8 cellular contexts compared by ENCODE assay signal in genomic region chr21:33541756-33542639, GRCh38. TPM values are rescaled to one million over a fixed set of nuclear protein-coding genes. Genes with fewer than 3 reads are reported as not detected.
DNase-seq lines count a peak whose midpoint lies in the region; ATAC-seq and TF ChIP-seq lines count a peak whose summit lies in the region.

GART (minus strand) TSS chr21:33542117; CDS start chr21:33539315, 2,802 bp downstream.

- peak within 1 kb of the TSS; percentile 100 for H3K27ac Mint-ChIP-seq in activated T-helper 2 cell treated with anti-CD3 and anti-CD28 coated beads, Interferon-gamma antibody, Interleukin-2, Interleukin-4, amounts not matched to agents 10 μg/mL and 5 μg/mL and 100 μg/mL, durations not matched to agents 14 hours and 24 hours and 36 hours
- peak within 1 kb of the TSS; percentile 100 for H3K27ac Mint-ChIP-seq in nephron progenitor cell
- H3K27ac Mint-ChIP-seq in stimulated activated naive CD8-positive, alpha-beta T cell treated with anti-CD3 and anti-CD28 coated beads, Interleukin-15, amount 100 ng/mL, for 72 hours: peak within 1 kb of the TSS; percentile 100

- peaks cover 5% of the 10 kb centered on the region for H3K9me3 Mint-ChIP-seq in activated T-helper 2 cell treated with anti-CD3 and anti-CD28 coated beads, Interferon-gamma antibody, Interleukin-2, Interleukin-4, amounts not matched to agents 10 μg/mL and 5 μg/mL and 100 μg/mL, durations not matched to agents 14 hours and 24 hours and 36 hours
- peaks cover 8% of the 10 kb centered on the region for H3K9me3 Mint-ChIP-seq in nephron progenitor cell
- peaks cover 0 to 5% of the 10 kb centered on the region in 2 donors for H3K9me3 Mint-ChIP-seq in stimulated activated naive CD8-positive, alpha-beta T cell treated with anti-CD3 and anti-CD28 coated beads, Interleukin-15, amount 100 ng/mL, for 72 hours

- peak; percentile 96 for DNase-seq in Daoy (ENCODE audit: low read depth)
- DNase-seq in RWPE2 (ENCODE audit: low spot score): peak; percentile 84
- peak; percentile 80 for DNase-seq in activated T-helper 2 cell treated with anti-CD3 and anti-CD28 coated beads, Interferon-gamma antibody, Interleukin-2, Interleukin-4, amounts not matched to agents 10 μg/mL and 5 μg/mL and 100 μg/mL, durations not matched to agents 14 hours and 24 hours and 36 hours (ENCODE audit: low spot score)
- DNase-seq in fibroblast of pulmonary artery (ENCODE audit: low read depth): peak; percentile 64
- DNase-seq in nephron progenitor cell: peak; percentile 85
- DNase-seq in stimulated activated naive CD8-positive, alpha-beta T cell treated with anti-CD3 and anti-CD28 coated beads, Interleukin-15, amount 100 ng/mL, for 72 hours: peak; percentile 85 to 87

- peak within 1 kb of the TSS; percentile 62 for H2AFZ ChIP-seq in KMS-11 (ENCODE audit: low read depth)

- peaks cover 59% of the 10 kb centered on the region for H3K36me3 Mint-ChIP-seq in activated T-helper 2 cell treated with anti-CD3 and anti-CD28 coated beads, Interferon-gamma antibody, Interleukin-2, Interleukin-4, amounts not matched to agents 10 μg/mL and 5 μg/mL and 100 μg/mL, durations not matched to agents 14 hours and 24 hours and 36 hours (ENCODE audit: low read depth)
- peaks cover 42% of the 10 kb centered on the region for H3K36me3 Mint-ChIP-seq in nephron progenitor cell (ENCODE audit: low read depth)

- peak within 1 kb of the TSS; percentile 99 for H3K9ac ChIP-seq in KMS-11

- peak within 1 kb of the TSS; percentile 95 for H3K4me3 Mint-ChIP-seq in activated T-helper 2 cell treated with anti-CD3 and anti-CD28 coated beads, Interferon-gamma antibody, Interleukin-2, Interleukin-4, amounts not matched to agents 10 μg/mL and 5 μg/mL and 100 μg/mL, durations not matched to agents 14 hours and 24 hours and 36 hours (ENCODE audit: low read depth)
- H3K4me3 Mint-ChIP-seq in nephron progenitor cell: peak within 1 kb of the TSS; percentile 97
- peak within 1 kb of the TSS; percentile 95 to 96 for H3K4me3 Mint-ChIP-seq in stimulated activated naive CD8-positive, alpha-beta T cell treated with anti-CD3 and anti-CD28 coated beads, Interleukin-15, amount 100 ng/mL, for 72 hours

- H3K4me1 ChIP-seq in KMS-11 (ENCODE audit: low read depth, poor library complexity, severe bottlenecking) (peaks cover 46% of the 10 kb centered on the region), RWPE2 (ENCODE audit: insufficient read depth, poor library complexity, severe bottlenecking) (peaks cover 29% of the 10 kb centered on the region)

- ATAC-seq in GM21786 (IDR thresholded peaks at IDR 0.05; ENCODE audit: unreplicated experiment): peak; percentile 41
- ATAC-seq in RWPE2 (ENCODE audit: low read depth): peak; percentile 71
- ATAC-seq in stimulated activated naive CD8-positive, alpha-beta T cell treated with anti-CD3 and anti-CD28 coated beads, Interleukin-15, amount 100 ng/mL, for 72 hours: peak; percentile 78

- intact Hi-C loops in activated T-helper 2 cell treated with anti-CD3 and anti-CD28 coated beads, Interferon-gamma antibody, Interleukin-2, Interleukin-4, amounts not matched to agents 10 μg/mL and 5 μg/mL and 100 μg/mL, durations not matched to agents 14 hours and 24 hours and 36 hours (cut with micrococcal nuclease): loop anchor here (1.0 to 5.0 kb wide), 6 partner anchors 25 to 770 kb away; partner anchors contain the start of genes CRYZL1, DNAJC28 and IFNAR2

- peaks cover 24% of the 10 kb centered on the region; the same call in 1 of the 2 replicates for H3K36me3 ChIP-seq in KMS-11 (ENCODE audit: insufficient read depth)
- peaks cover 81% of the 10 kb centered on the region for H3K36me3 ChIP-seq in RWPE2 (ENCODE audit: low read depth)

- H3K4me3 ChIP-seq in KMS-11 (IDR thresholded peaks at IDR 0.05; ENCODE audit: insufficient read depth, low read depth, low read length): no peak within 1 kb of the TSS
- H3K4me3 ChIP-seq in RWPE2 (ENCODE audit: severe bottlenecking): peak within 1 kb of the TSS; percentile 67
- H3K4me3 ChIP-seq in fibroblast of pulmonary artery (replicated peaks; ENCODE audit: low read depth, low read length): peak within 1 kb of the TSS; percentile 92

- H3K27me3 Mint-ChIP-seq in activated T-helper 2 cell treated with anti-CD3 and anti-CD28 coated beads, Interferon-gamma antibody, Interleukin-2, Interleukin-4, amounts not matched to agents 10 μg/mL and 5 μg/mL and 100 μg/mL, durations not matched to agents 14 hours and 24 hours and 36 hours (ENCODE audit: low read depth): no peaks in the 10 kb centered on the region
- H3K27me3 Mint-ChIP-seq in nephron progenitor cell (ENCODE audit: low read depth, poor library complexity): no peaks in the 10 kb centered on the region
- no peaks in the 10 kb centered on the region for H3K27me3 Mint-ChIP-seq in stimulated activated naive CD8-positive, alpha-beta T cell treated with anti-CD3 and anti-CD28 coated beads, Interleukin-15, amount 100 ng/mL, for 72 hours

- H3K27ac ChIP-seq in KMS-11: peak within 1 kb of the TSS; percentile 100
- H3K27ac ChIP-seq in RWPE2 (ENCODE audit: poor library complexity, severe bottlenecking): peak within 1 kb of the TSS; percentile 89

- TF ChIP-seq CTCF in KMS-11 (conservative IDR thresholded peaks at IDR 0.05; ENCODE audit: low read depth, low read length) (no peak), RWPE2 (IDR thresholded peaks at IDR 0.05; ENCODE audit: poor library complexity, severe bottlenecking) (no peak), fibroblast of pulmonary artery (IDR thresholded peaks at IDR 0.05; ENCODE audit: low read length, missing control alignments) (no peak), nephron progenitor cell (IDR thresholded peaks at IDR 0.05) (no peak)

- H3K27me3 ChIP-seq in KMS-11 (ENCODE audit: insufficient read depth, low read depth): no peaks in the 10 kb centered on the region
- H3K27me3 ChIP-seq in RWPE2 (ENCODE audit: insufficient read depth, poor library complexity, severe bottlenecking): no peaks in the 10 kb centered on the region

- H3K4me2 ChIP-seq in KMS-11: peak within 1 kb of the TSS; percentile 94

- H3K9me3 ChIP-seq in RWPE2 (ENCODE audit: severe bottlenecking): no peaks in the 10 kb centered on the region

- H3K4me1 Mint-ChIP-seq in activated T-helper 2 cell treated with anti-CD3 and anti-CD28 coated beads, Interferon-gamma antibody, Interleukin-2, Interleukin-4, amounts not matched to agents 10 μg/mL and 5 μg/mL and 100 μg/mL, durations not matched to agents 14 hours and 24 hours and 36 hours (ENCODE audit: low read depth): peaks cover 36% of the 10 kb centered on the region
- peaks cover 43% of the 10 kb centered on the region for H3K4me1 Mint-ChIP-seq in nephron progenitor cell
- H3K4me1 Mint-ChIP-seq in stimulated activated naive CD8-positive, alpha-beta T cell treated with anti-CD3 and anti-CD28 coated beads, Interleukin-15, amount 100 ng/mL, for 72 hours: peaks cover 37% of the 10 kb centered on the region

- H3K79me2 ChIP-seq in KMS-11 (ENCODE audit: insufficient read depth, low read depth): peaks cover 87% of the 10 kb centered on the region

- peaks cover 32% of the 10 kb centered on the region for H4K20me1 ChIP-seq in KMS-11 (ENCODE audit: insufficient read depth)

RNA-seq across cellular contexts. Expression of gene GART, which starts in this region (rescaled TPM):
- 150 and 239 TPM in 2 replicates for total RNA-seq in Daoy (2014; rRNA removed; shearing (Covaris generic))
- total RNA-seq in activated T-helper 2 cell treated with anti-CD3 and anti-CD28 coated beads, Interferon-gamma antibody, Interleukin-2, Interleukin-4, amounts not matched to agents 10 μg/mL and 5 μg/mL and 100 μg/mL, durations not matched to agents 14 hours and 24 hours and 36 hours: 197 and 199 TPM in 2 replicates
